ENCODE assay signal across 25 cellular contexts in the genomic region with DNA sequence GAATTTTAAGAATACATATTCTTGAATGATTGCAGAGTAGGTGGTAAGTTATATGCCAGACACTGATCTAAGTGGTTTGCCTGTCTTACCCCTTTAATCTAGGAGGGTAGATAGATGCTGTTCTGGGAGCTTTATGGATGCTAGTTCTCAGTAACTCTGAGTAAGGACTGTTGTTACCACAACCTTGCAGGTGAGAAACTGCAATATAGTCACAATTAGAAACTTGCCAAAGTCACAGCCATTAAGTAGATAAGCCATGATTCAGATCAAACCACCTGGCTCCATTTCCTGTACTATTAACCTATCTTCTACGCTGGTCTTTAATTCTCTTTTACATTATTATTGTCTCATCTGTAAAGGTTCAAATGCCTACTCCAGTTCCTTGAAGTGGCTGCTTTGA. TPM values are rescaled to one million over a fixed set of nuclear protein-coding genes. Genes with fewer than 3 reads are reported as not detected.
DNase-seq lines count a peak whose midpoint lies in the region; ATAC-seq and FAIRE-seq lines count a peak whose summit lies in the region.
"Had no signal": no experiment of that assay in that cellular context is flagged by ENCODE, and none has a peak within 500 bp of the region (broad histone marks: within the 10 kb centered on the region; RNA-seq: fewer than 3 reads in every experiment).

No MANE protein-coding gene starts in this region.

- ATAC-seq in activated CD4-positive, CD25-positive, alpha-beta regulatory T cell treated with anti-CD3 and anti-CD28 coated beads, Interleukin-2, amount 50 U/mL, for 24 hours: peak; percentile 68 to 78
- ATAC-seq: HCT116 had no signal

- H3K27ac Mint-ChIP-seq in activated naive CD8-positive, alpha-beta T cell: peak overlapping the region; percentile 35
- no peak overlapping the region for H3K27ac Mint-ChIP-seq in activated naive CD8-positive, alpha-beta T cell treated with anti-CD3 and anti-CD28 coated beads for 36 hours
- H3K27ac Mint-ChIP-seq: CD14-positive monocyte had no signal

- H3K36me3 Mint-ChIP-seq in activated naive CD8-positive, alpha-beta T cell: no peaks in the 10 kb centered on the region
- H3K36me3 Mint-ChIP-seq in activated naive CD8-positive, alpha-beta T cell treated with anti-CD3 and anti-CD28 coated beads for 36 hours: peaks cover 9% of the 10 kb centered on the region
- H3K36me3 Mint-ChIP-seq: CD14-positive monocyte had no signal

- H3K4me1 Mint-ChIP-seq in activated naive CD8-positive, alpha-beta T cell (ENCODE audit: low read depth): peaks cover 44% of the 10 kb centered on the region
- H3K4me1 Mint-ChIP-seq in activated naive CD8-positive, alpha-beta T cell treated with anti-CD3 and anti-CD28 coated beads for 36 hours: peaks cover 30% of the 10 kb centered on the region

- no peaks in the 10 kb centered on the region for H3K9me3 Mint-ChIP-seq in activated naive CD8-positive, alpha-beta T cell (ENCODE audit: low read depth)
- no peaks in the 10 kb centered on the region for H3K9me3 Mint-ChIP-seq in activated naive CD8-positive, alpha-beta T cell treated with anti-CD3 and anti-CD28 coated beads for 36 hours

- no peak for FAIRE-seq in small intestine (lab: Jason Lieb, UNC)
- FAIRE-seq: GM12892 had no signal

- H3K4me1 ChIP-seq in small intestine (ENCODE audit: control insufficient read depth in 2 of 2, insufficient read depth in 1 of 2, low read depth in 1 of 2, low read length in 1 of 2): no peaks in the 10 kb centered on the region
- H3K4me1 ChIP-seq: BE2C, Peyer's patch had no signal

- no peak overlapping the region for H3K4me3 ChIP-seq in small intestine (ENCODE audit: low read depth in 1 of 2, low read length in 2 of 2)
- H3K4me3 ChIP-seq: Peyer's patch had no signal

- peak overlapping the region; percentile 42 for H3K4me3 Mint-ChIP-seq in activated naive CD8-positive, alpha-beta T cell
- H3K4me3 Mint-ChIP-seq in activated naive CD8-positive, alpha-beta T cell treated with anti-CD3 and anti-CD28 coated beads for 36 hours: no peak overlapping the region
- H3K4me3 Mint-ChIP-seq: CD14-positive monocyte had no signal

- DNase-seq in activated CD4-positive, CD25-positive, alpha-beta regulatory T cell treated with anti-CD3 and anti-CD28 coated beads, Interleukin-2, amount 50 U/mL, for 72 hours: no peak
- no peak for DNase-seq in activated naive CD8-positive, alpha-beta T cell treated with anti-CD3 and anti-CD28 coated beads for 36 hours
- DNase-seq in small intestine (peak; percentile 22), islet precursor cell (no peak)
- no peak for DNase-seq in stimulated activated CD4-positive, alpha-beta T cell treated with anti-CD3 and anti-CD28 coated beads, Interleukin-1b, Interleukin-23, amount 100 ng/mL, for 48 hours
- DNase-seq: 8988T, ACHN, BE2C, Calu3, DMS79 treated with DMSO at 0.1 percent for 48 hours, KG1, NCI-H1092, NCI-H1417 treated with DMSO at 0.1 percent for 48 hours, NCI-H1694 treated with DMSO at 0.1 percent for 48 hours, NCI-H2081, NCI-H2227 treated with DMSO at 0.1 percent for 48 hours, NCI-H526 treated with DMSO at 0.1 percent for 48 hours, OCI-M1, Peyer's patch, SHP77 treated with DMSO at 0.1 percent for 48 hours had no signal

- H3K27me3 ChIP-seq in small intestine (ENCODE audit: control insufficient read depth in 2 of 2, insufficient read depth in 2 of 2, low read length in 2 of 2): no peaks in the 10 kb centered on the region
- H3K27me3 ChIP-seq: BE2C, Peyer's patch had no signal

- WGBS in small intestine, 3 donors: 13 to 49% (median 17%) methylated on average over 1 of the region's 1 CpG

- no peaks in the 10 kb centered on the region for H3K9me3 ChIP-seq in small intestine (ENCODE audit: control insufficient read depth, low read depth)
- H3K9me3 ChIP-seq: BE2C, Peyer's patch had no signal

- no peak overlapping the region for H3K27ac ChIP-seq in small intestine (ENCODE audit: low read depth in 1 of 2, low read length in 1 of 2)
- H3K27ac ChIP-seq: Peyer's patch had no signal

- no peaks in the 10 kb centered on the region for H3K27me3 Mint-ChIP-seq in activated naive CD8-positive, alpha-beta T cell
- no peaks in the 10 kb centered on the region for H3K27me3 Mint-ChIP-seq in activated naive CD8-positive, alpha-beta T cell treated with anti-CD3 and anti-CD28 coated beads for 36 hours

- H3K36me3 ChIP-seq in small intestine (ENCODE audit: control insufficient read depth in 2 of 2, insufficient read depth in 2 of 2, low read length in 2 of 2): no peaks in the 10 kb centered on the region
- H3K36me3 ChIP-seq: BE2C, Peyer's patch had no signal

RNA-seq across cellular contexts. Expression of gene UBE2E2, which starts 46.8 kb away (rescaled TPM):
- 10 to 100 TPM; 13.2 to 18.1 TPM for total RNA-seq in activated naive CD8-positive, alpha-beta T cell treated with anti-CD3 and anti-CD28 coated beads for 36 hours
- 10 to 100 TPM in 1 of 3 donors, 1 to 10 TPM in 2; 1.1 to 10.2 (median 6.8) TPM for polyA plus RNA-seq in small intestine
